1 cellular context compared by ENCODE assay signal in the genomic region with DNA sequence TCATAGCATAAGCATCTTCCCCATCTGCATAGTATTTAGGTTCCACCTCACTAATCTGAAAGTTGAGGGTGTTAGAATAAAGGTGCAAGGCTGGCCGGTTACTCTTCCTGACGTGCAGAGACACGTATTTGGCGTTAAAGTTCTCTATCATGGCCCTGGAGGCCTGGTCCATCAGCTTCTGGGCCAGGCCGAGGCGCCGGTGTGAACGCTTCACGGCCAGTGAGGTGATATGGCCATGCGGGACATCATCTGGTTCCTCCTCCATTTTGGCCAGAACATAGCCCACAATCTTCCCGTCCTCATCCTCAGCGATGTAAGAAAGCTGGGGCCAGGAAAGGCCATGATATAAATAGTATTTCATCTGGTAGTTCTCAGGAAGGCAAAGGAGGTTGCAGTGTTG.
TF ChIP-seq lines count a peak whose summit lies in the region.

No MANE protein-coding gene starts in this region.

TF ChIP-seq in K562, 482 proteins besides CTCF, POLR2A, EP300 and RAD21:
- no peak for TF ChIP-seq HMG20B (CRISPR knock-in tag; IDR thresholded peaks at IDR 0.05)
- TF ChIP-seq ZFX (CRISPR knock-in tag; IDR thresholded peaks at IDR 0.05): peak; percentile 54
- TF ChIP-seq, protein P1, sequence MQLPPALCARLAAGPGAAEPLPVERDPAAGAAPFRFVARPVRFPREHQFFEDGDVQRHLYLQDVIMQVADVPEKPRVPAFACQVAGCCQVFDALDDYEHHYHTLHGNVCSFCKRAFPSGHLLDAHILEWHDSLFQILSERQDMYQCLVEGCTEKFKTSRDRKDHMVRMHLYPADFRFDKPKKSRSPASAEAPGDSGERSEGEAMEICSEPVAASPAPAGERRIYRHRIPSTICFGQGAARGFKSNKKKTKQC (CRISPR knock-in tag; IDR thresholded peaks at IDR 0.05): no peak
- peak; percentile 33; the same call in 1 of the 2 replicates for TF ChIP-seq NFRKB (IDR thresholded peaks at IDR 0.05; ENCODE audit: low read depth)
- TF ChIP-seq, protein P2, sequence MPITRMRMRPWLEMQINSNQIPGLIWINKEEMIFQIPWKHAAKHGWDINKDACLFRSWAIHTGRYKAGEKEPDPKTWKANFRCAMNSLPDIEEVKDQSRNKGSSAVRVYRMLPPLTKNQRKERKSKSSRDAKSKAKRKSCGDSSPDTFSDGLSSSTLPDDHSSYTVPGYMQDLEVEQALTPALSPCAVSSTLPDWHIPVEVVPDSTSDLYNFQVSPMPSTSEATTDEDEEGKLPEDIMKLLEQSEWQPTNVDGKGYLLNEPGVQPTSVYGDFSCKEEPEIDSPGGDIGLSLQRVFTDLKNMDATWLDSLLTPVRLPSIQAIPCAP (CRISPR knock-in tag; IDR thresholded peaks at IDR 0.05; ENCODE audit: borderline replicate concordance): 0 out of 2 replicates have a peak, but pooled peaks have one; percentile 55
